ENCODE assay signal across 18 cellular contexts in genomic region chr10:59606551-59606961, GRCh38.
DNase-seq lines count a peak whose midpoint lies in the region; ATAC-seq and TF ChIP-seq lines count a peak whose summit lies in the region.
"Had no signal": no experiment of that assay in that cellular context is flagged by ENCODE, and none has a peak within 500 bp of the region (broad histone marks: within the 10 kb centered on the region; RNA-seq: fewer than 3 reads in every experiment).

No MANE protein-coding gene starts in this region.

- H3K27me3 ChIP-seq in SK-N-SH (ENCODE audit: insufficient read depth) (no peaks in the 10 kb centered on the region), suprapubic skin (no peaks in the 10 kb centered on the region), gastroesophageal sphincter (no peaks in the 10 kb centered on the region)
- H3K27me3 ChIP-seq: pancreas, SJCRH30, transverse colon had no signal

- H3K27ac ChIP-seq in SK-N-SH (ENCODE audit: low read depth in 2 of 2, low read length in 1 of 2) (peak overlapping the region; percentile 11 to 72; a peak in 3 of 4 replicates), suprapubic skin (no peak overlapping the region), gastroesophageal sphincter (no peak overlapping the region)
- H3K27ac ChIP-seq: pancreas, SJCRH30 had no signal

- H2AFZ ChIP-seq in SK-N-SH (ENCODE audit: low read depth) = no peak overlapping the region; the same call in 1 of the 2 replicates

- CTCF ChIA-PET in SK-N-SH (lab: Yijun Ruan, JAX) = interaction anchor here (1.1 to 3.4 kb wide), 4 partner anchors 16 to 21 kb away, joined by 3 to 15 read pairs (median 8); no protein-coding TSS in a partner anchor

- H3K4me3 ChIP-seq in SK-N-SH (ENCODE audit: low read depth in 2 of 2, low read length in 1 of 2) (no peak overlapping the region), fibroblast of villous mesenchyme (ENCODE audit: low read depth, low read length) (no peak overlapping the region), suprapubic skin (no peak overlapping the region), gastroesophageal sphincter (no peak overlapping the region)
- H3K4me3 ChIP-seq: mucosa of descending colon, pancreas, SJCRH30, transverse colon had no signal

- TF ChIP-seq RAD21 in SK-N-SH (IDR thresholded peaks at IDR 0.05; ENCODE audit: low read length) = peak; percentile 29; the same call in 1 of the 2 replicates

- no peak overlapping the region for H3K9ac ChIP-seq in SK-N-SH

- TF ChIP-seq EP300 in SK-N-SH (IDR thresholded peaks at IDR 0.05; ENCODE audit: borderline replicate concordance in 1 of 2, low read depth in 1 of 2, low read length in 1 of 2) = peak; percentile 56 to 93; a peak in 3 of 4 replicates
- no peak for TF ChIP-seq EP300 in suprapubic skin (IDR thresholded peaks at IDR 0.05)
- no peak for TF ChIP-seq EP300 in gastroesophageal sphincter (IDR thresholded peaks at IDR 0.05)

- TF ChIP-seq POLR2A in suprapubic skin (IDR thresholded peaks at IDR 0.05) (no peak), gastroesophageal sphincter (IDR thresholded peaks at IDR 0.05) (no peak)

- no peaks in the 10 kb centered on the region for H3K9me3 ChIP-seq in SK-N-SH
- no peaks in the 10 kb centered on the region for H3K9me3 ChIP-seq in suprapubic skin
- no peaks in the 10 kb centered on the region for H3K9me3 ChIP-seq in gastroesophageal sphincter
- H3K9me3 ChIP-seq: mucosa of descending colon, pancreas, SJCRH30, transverse colon had no signal

- no peaks in the 10 kb centered on the region for H3K79me2 ChIP-seq in SK-N-SH (ENCODE audit: insufficient read depth)

- peaks cover 13 to 14% of the 10 kb centered on the region in 2 experiments for H3K4me1 ChIP-seq in SK-N-SH (ENCODE audit: control insufficient read depth in 1 of 2, insufficient read depth in 2 of 2, low read depth in 1 of 2, low read length in 1 of 2)
- no peaks in the 10 kb centered on the region for H3K4me1 ChIP-seq in suprapubic skin
- H3K4me1 ChIP-seq in gastroesophageal sphincter = no peaks in the 10 kb centered on the region
- H3K4me1 ChIP-seq: pancreas, SJCRH30 had no signal

- H3K9me2 ChIP-seq in SK-N-SH = no peaks in the 10 kb centered on the region

- no peaks in the 10 kb centered on the region for H3K36me3 ChIP-seq in SK-N-SH (replicated peaks in 1 of 2; ENCODE audit: control insufficient read depth in 1 of 2, insufficient read depth in 2 of 2, low read length in 1 of 2)
- H3K36me3 ChIP-seq in suprapubic skin = no peaks in the 10 kb centered on the region
- no peaks in the 10 kb centered on the region for H3K36me3 ChIP-seq in gastroesophageal sphincter
- H3K36me3 ChIP-seq: pancreas, SJCRH30, transverse colon had no signal

- no peaks in the 10 kb centered on the region for H3F3A ChIP-seq in SK-N-SH (replicated peaks; ENCODE audit: insufficient read depth)

- H4K20me1 ChIP-seq in SK-N-SH (ENCODE audit: insufficient read depth) = no peaks in the 10 kb centered on the region; the same call in 1 of the 2 replicates

- peak overlapping the region; percentile 27; the same call in 1 of the 2 replicates for H3K4me2 ChIP-seq in SK-N-SH

- TF ChIP-seq CTCF in SK-N-SH (IDR thresholded peaks at IDR 0.05) (no peak), fibroblast of villous mesenchyme (IDR thresholded peaks at IDR 0.05; ENCODE audit: insufficient read depth, low read depth, low read length) (no peak), suprapubic skin (IDR thresholded peaks at IDR 0.05) (no peak), gastroesophageal sphincter (IDR thresholded peaks at IDR 0.05) (no peak)

- ATAC-seq in gastroesophageal sphincter (no peak), HG02642 (IDR thresholded peaks at IDR 0.05; ENCODE audit: poor library complexity, unreplicated experiment) (no peak)
- ATAC-seq: activated naive CD4-positive, alpha-beta T cell treated with anti-CD3 and anti-CD28 coated beads, Interleukin-2, amount 50 U/mL, for 72 hours; HepG2; mucosa of descending colon; pancreas had no signal

- DNase-seq in A172 (ENCODE audit: low spot score) (peak; percentile 22), HT1080 (ENCODE audit: low read depth) (peak; percentile 21), SK-N-SH (peak; percentile 55), fibroblast of villous mesenchyme (ENCODE audit: low read depth) (peak; percentile 18), RKO (ENCODE audit: low spot score) (no peak), suprapubic skin (ENCODE audit: low spot score in 2 of 2) (no peak)
- DNase-seq: ACHN, cortex of kidney, islet precursor cell, mucosa of descending colon, NCI-H774, pancreas, SJCRH30, transverse colon had no signal

- POLR2A ChIA-PET in SK-N-SH (lab: Yijun Ruan, JAX) = no interaction called here

- 8% methylated on average over 1 of the region's 1 CpG for WGBS in SK-N-SH (ENCODE audit: low lambda C conversion rate)
- 68% methylated on average over 1 of the region's 1 CpG for WGBS in suprapubic skin
- WGBS in gastroesophageal sphincter (ENCODE audit: low coverage in 1 of 2), 2 donors = 60 to 80% methylated on average over 1 of the region's 1 CpG

TF ChIP-seq in SK-N-SH, 30 proteins besides CTCF, POLR2A, EP300 and RAD21:
- TF ChIP-seq RCOR1 (IDR thresholded peaks at IDR 0.05; ENCODE audit: low read length) = peak; percentile 88; the same call in 1 of the 2 replicates
- peak; percentile 88 for TF ChIP-seq GATA2 (CRISPR knock-in tag; IDR thresholded peaks at IDR 0.05)
- TF ChIP-seq EZH2phosphoT487 (IDR thresholded peaks at IDR 0.05; ENCODE audit: borderline replicate concordance, low read depth) = no peak
- no peak for TF ChIP-seq USF1 (IDR thresholded peaks at IDR 0.05; ENCODE audit: borderline replicate concordance, low read depth)
- TF ChIP-seq, protein P1, sequence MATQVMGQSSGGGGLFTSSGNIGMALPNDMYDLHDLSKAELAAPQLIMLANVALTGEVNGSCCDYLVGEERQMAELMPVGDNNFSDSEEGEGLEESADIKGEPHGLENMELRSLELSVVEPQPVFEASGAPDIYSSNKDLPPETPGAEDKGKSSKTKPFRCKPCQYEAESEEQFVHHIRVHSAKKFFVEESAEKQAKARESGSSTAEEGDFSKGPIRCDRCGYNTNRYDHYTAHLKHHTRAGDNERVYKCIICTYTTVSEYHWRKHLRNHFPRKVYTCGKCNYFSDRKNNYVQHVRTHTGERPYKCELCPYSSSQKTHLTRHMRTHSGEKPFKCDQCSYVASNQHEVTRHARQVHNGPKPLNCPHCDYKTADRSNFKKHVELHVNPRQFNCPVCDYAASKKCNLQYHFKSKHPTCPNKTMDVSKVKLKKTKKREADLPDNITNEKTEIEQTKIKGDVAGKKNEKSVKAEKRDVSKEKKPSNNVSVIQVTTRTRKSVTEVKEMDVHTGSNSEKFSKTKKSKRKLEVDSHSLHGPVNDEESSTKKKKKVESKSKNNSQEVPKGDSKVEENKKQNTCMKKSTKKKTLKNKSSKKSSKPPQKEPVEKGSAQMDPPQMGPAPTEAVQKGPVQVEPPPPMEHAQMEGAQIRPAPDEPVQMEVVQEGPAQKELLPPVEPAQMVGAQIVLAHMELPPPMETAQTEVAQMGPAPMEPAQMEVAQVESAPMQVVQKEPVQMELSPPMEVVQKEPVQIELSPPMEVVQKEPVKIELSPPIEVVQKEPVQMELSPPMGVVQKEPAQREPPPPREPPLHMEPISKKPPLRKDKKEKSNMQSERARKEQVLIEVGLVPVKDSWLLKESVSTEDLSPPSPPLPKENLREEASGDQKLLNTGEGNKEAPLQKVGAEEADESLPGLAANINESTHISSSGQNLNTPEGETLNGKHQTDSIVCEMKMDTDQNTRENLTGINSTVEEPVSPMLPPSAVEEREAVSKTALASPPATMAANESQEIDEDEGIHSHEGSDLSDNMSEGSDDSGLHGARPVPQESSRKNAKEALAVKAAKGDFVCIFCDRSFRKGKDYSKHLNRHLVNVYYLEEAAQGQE (IDR thresholded peaks at IDR 0.05; ENCODE audit: low read depth, low read length) = no peak
- TF ChIP-seq MXI1 (IDR thresholded peaks at IDR 0.05; ENCODE audit: low read depth, low read length) = peak; percentile 87; the same call in 1 of the 2 replicates
- peak; percentile 83 for TF ChIP-seq NFIC (IDR thresholded peaks at IDR 0.05; ENCODE audit: borderline replicate concordance)
- peak; percentile 42; the same call in 1 of the 2 replicates for TF ChIP-seq POLR2AphosphoS5 (IDR thresholded peaks at IDR 0.05; ENCODE audit: low read depth, low read length)
- TF ChIP-seq NRF1 (IDR thresholded peaks at IDR 0.05; ENCODE audit: low read depth, low read length) = no peak
- TF ChIP-seq FOSL2 (IDR thresholded peaks at IDR 0.05; ENCODE audit: borderline replicate concordance, low read depth) = peak; percentile 74
- TF ChIP-seq, protein P2, sequence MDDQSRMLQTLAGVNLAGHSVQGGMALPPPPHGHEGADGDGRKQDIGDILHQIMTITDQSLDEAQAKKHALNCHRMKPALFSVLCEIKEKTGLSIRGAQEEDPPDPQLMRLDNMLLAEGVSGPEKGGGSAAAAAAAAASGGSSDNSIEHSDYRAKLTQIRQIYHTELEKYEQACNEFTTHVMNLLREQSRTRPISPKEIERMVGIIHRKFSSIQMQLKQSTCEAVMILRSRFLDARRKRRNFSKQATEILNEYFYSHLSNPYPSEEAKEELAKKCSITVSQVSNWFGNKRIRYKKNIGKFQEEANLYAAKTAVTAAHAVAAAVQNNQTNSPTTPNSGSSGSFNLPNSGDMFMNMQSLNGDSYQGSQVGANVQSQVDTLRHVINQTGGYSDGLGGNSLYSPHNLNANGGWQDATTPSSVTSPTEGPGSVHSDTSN (IDR thresholded peaks at IDR 0.05) = peak; percentile 90
- peak; percentile 38; the same call in 1 of the 2 replicates for TF ChIP-seq FOXJ3 (CRISPR knock-in tag; IDR thresholded peaks at IDR 0.05)
- peak; percentile 65 for TF ChIP-seq JUND (IDR thresholded peaks at IDR 0.05)
- peak; percentile 83 for TF ChIP-seq TCF12 (IDR thresholded peaks at IDR 0.05)
- TF ChIP-seq, protein P3, sequence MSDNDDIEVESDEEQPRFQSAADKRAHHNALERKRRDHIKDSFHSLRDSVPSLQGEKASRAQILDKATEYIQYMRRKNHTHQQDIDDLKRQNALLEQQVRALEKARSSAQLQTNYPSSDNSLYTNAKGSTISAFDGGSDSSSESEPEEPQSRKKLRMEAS (IDR thresholded peaks at IDR 0.05; ENCODE audit: low read depth) = peak; percentile 60; the same call in 1 of the 2 replicates

Comparison
In these comparisons a context has a peak if more than half of its experiments do, and no peak if none do; other contexts are left out.
1. DNase-seq: peak in A172 (single experiment), HT1080 (single experiment), SK-N-SH (single experiment) and fibroblast of villous mesenchyme (single experiment); none in RKO (single experiment) and suprapubic skin (0 of 2).
2. H3K27ac ChIP-seq: peak in SK-N-SH (2 of 2); none in suprapubic skin (single experiment) and gastroesophageal sphincter (0 of 4).